14 cellular contexts compared by ENCODE assay signal in the genomic region with DNA sequence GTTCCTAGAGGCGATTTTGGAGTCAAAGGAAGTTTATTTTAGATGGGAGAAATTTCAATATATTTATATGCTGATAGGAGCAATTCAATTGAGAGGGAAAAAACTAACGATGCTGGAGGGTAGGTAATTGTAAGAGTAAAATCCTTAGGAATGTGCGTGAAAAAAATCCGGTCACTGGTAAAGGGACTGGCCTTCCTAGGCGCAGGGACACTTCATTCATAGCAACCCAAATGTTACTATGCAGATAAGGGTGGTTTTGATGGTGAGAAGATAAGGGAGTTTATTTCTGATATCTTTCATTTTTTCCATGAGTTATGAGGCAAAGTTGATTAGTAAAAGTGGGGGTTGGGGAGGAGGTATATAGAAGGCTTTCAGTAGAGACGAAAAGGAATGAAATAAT. TPM values are rescaled to one million over a fixed set of nuclear protein-coding genes. Genes with fewer than 3 reads are reported as not detected.
DNase-seq lines count a peak whose midpoint lies in the region; ATAC-seq and TF ChIP-seq lines count a peak whose summit lies in the region.
"Had no signal": no experiment of that assay in that cellular context is flagged by ENCODE, and none has a peak within 500 bp of the region (broad histone marks: within the 10 kb centered on the region; RNA-seq: fewer than 3 reads in every experiment).

No MANE protein-coding gene starts in this region.

- H3K79me2 ChIP-seq in OCI-LY7 (ENCODE audit: insufficient read depth, low read depth, low read length) = peaks cover 36% of the 10 kb centered on the region

- H3K27ac ChIP-seq in OCI-LY7 (ENCODE audit: low read depth, low read length, poor library complexity, severe bottlenecking) = peak overlapping the region; percentile 72

- no peak overlapping the region for H3K27ac Mint-ChIP-seq in activated naive CD4-positive, alpha-beta T cell treated with anti-CD3 and anti-CD28 coated beads for 36 hours
- H3K27ac Mint-ChIP-seq in glutamatergic neuron (ENCODE audit: unreplicated experiment) (no peak overlapping the region), progenitor cell of endocrine pancreas (no peak overlapping the region)

- no TSS peak for BruUV-seq in OCI-LY7 (replicated peaks; lab: Mats Ljungman, UMichigan)

- H3K36me3 ChIP-seq in OCI-LY7 (ENCODE audit: insufficient read depth, low read length) = no peaks in the 10 kb centered on the region
- H3K36me3 ChIP-seq: gastrocnemius medialis had no signal

- H3K9me3 ChIP-seq in OCI-LY7 (ENCODE audit: low read length) = no peaks in the 10 kb centered on the region
- H3K9me3 ChIP-seq: gastrocnemius medialis had no signal

- H4K20me1 ChIP-seq in OCI-LY7 (ENCODE audit: insufficient read depth, low read length) = peaks cover 18% of the 10 kb centered on the region

- H3K9me3 Mint-ChIP-seq in activated naive CD4-positive, alpha-beta T cell treated with anti-CD3 and anti-CD28 coated beads for 36 hours = no peaks in the 10 kb centered on the region
- H3K9me3 Mint-ChIP-seq in glutamatergic neuron (ENCODE audit: unreplicated experiment) (no peaks in the 10 kb centered on the region), progenitor cell of endocrine pancreas (ENCODE audit: low read depth) (no peaks in the 10 kb centered on the region)

- POLR2A ChIA-PET in OCI-LY7 (lab: Charles Lee) = interaction anchor here (1.5 kb wide), 1 partner anchor 25 kb away, joined by 3 read pairs; no protein-coding TSS in a partner anchor

- H2AFZ ChIP-seq in OCI-LY7 (ENCODE audit: low read length) = peak overlapping the region; percentile 89; the same call in 1 of the 2 replicates

- DNase-seq in activated naive CD4-positive, alpha-beta T cell treated with anti-CD3 and anti-CD28 coated beads for 36 hours = no peak
- no peak for DNase-seq in activated naive CD4-positive, alpha-beta T cell treated with anti-CD3 and anti-CD28 coated beads, Interleukin-2, amount 50 U/mL, for 16 hours
- no peak for DNase-seq in OCI-LY7 (ENCODE audit: low spot score)
- no peak for DNase-seq in glutamatergic neuron
- DNase-seq in progenitor cell of endocrine pancreas (ENCODE audit: low spot score, unreplicated experiment) = no peak
- DNase-seq in NCI-H128 (lab: John Stamatoyannopoulos, UW; ENCODE audit: unreplicated experiment) = no peak
- no peak for DNase-seq in T-helper 9 cell
- DNase-seq: activated CD4-positive, alpha-beta T cell treated with anti-CD3 and anti-CD28 coated beads for 1 hour; cortex of kidney; gastrocnemius medialis; KBM-7; Right ventricle myocardium superior had no signal

- H3K36me3 Mint-ChIP-seq in activated naive CD4-positive, alpha-beta T cell treated with anti-CD3 and anti-CD28 coated beads for 36 hours (ENCODE audit: low read depth) = peaks cover 3% of the 10 kb centered on the region
- H3K36me3 Mint-ChIP-seq in glutamatergic neuron (ENCODE audit: unreplicated experiment) = no peaks in the 10 kb centered on the region
- H3K36me3 Mint-ChIP-seq in progenitor cell of endocrine pancreas (ENCODE audit: insufficient read depth) = no peaks in the 10 kb centered on the region

- H3K9me2 ChIP-seq in OCI-LY7 (ENCODE audit: insufficient read depth, low read length) = no peaks in the 10 kb centered on the region

- peak overlapping the region; percentile 67 for H3K4me2 ChIP-seq in OCI-LY7 (ENCODE audit: low read length)

- peaks cover 41% of the 10 kb centered on the region for H3K4me1 ChIP-seq in OCI-LY7 (ENCODE audit: insufficient read depth, low read length, poor library complexity, severe bottlenecking)

- no peak for TF ChIP-seq CTCF in OCI-LY7 (conservative IDR thresholded peaks at IDR 0.05; ENCODE audit: low read length)
- no peak for TF ChIP-seq CTCF in glutamatergic neuron (IDR thresholded peaks at IDR 0.05; ENCODE audit: partially characterized antibody, unreplicated experiment)
- no peak for TF ChIP-seq CTCF in progenitor cell of endocrine pancreas (IDR thresholded peaks at IDR 0.05; ENCODE audit: unreplicated experiment)

- H3K4me3 ChIP-seq in OCI-LY7 (ENCODE audit: low read depth, low read length, poor library complexity, severe bottlenecking) = peak overlapping the region; percentile 88
- H3K4me3 ChIP-seq: lung had no signal

- H3K27me3 Mint-ChIP-seq in activated naive CD4-positive, alpha-beta T cell treated with anti-CD3 and anti-CD28 coated beads for 36 hours (ENCODE audit: low read depth) = peaks cover 11% of the 10 kb centered on the region
- H3K27me3 Mint-ChIP-seq in glutamatergic neuron (ENCODE audit: unreplicated experiment) (no peaks in the 10 kb centered on the region), progenitor cell of endocrine pancreas (no peaks in the 10 kb centered on the region)

- ATAC-seq in GM18909 (IDR thresholded peaks at IDR 0.05; ENCODE audit: poor library complexity, unreplicated experiment) = no peak

- peaks cover 30% of the 10 kb centered on the region for H3K4me1 Mint-ChIP-seq in activated naive CD4-positive, alpha-beta T cell treated with anti-CD3 and anti-CD28 coated beads for 36 hours (ENCODE audit: low read depth)
- H3K4me1 Mint-ChIP-seq in glutamatergic neuron (ENCODE audit: low read depth, unreplicated experiment) (peaks cover 16% of the 10 kb centered on the region), progenitor cell of endocrine pancreas (ENCODE audit: low read depth) (peaks cover 27% of the 10 kb centered on the region)

- CTCF ChIA-PET in activated naive CD4-positive, alpha-beta T cell treated with anti-CD3 and anti-CD28 coated beads for 36 hours (lab: Charles Lee) = no interaction called here
- CTCF ChIA-PET in OCI-LY7 (lab: Charles Lee; ENCODE audit: unreplicated experiment) = interaction anchor here (1.6 kb wide), 1 partner anchor 190 kb away, joined by 5 read pairs; no protein-coding TSS in a partner anchor

- peak overlapping the region; percentile 18 for H3K4me3 Mint-ChIP-seq in activated naive CD4-positive, alpha-beta T cell treated with anti-CD3 and anti-CD28 coated beads for 36 hours
- H3K4me3 Mint-ChIP-seq in glutamatergic neuron (ENCODE audit: unreplicated experiment) (peak overlapping the region; percentile 83), progenitor cell of endocrine pancreas (ENCODE audit: low read depth) (peak overlapping the region; percentile 4)

- intact Hi-C loops in activated naive CD4-positive, alpha-beta T cell treated with anti-CD3 and anti-CD28 coated beads for 36 hours (cut with micrococcal nuclease) = loop anchor here (5.0 to 10.0 kb wide), 6 partner anchors 168 to 798 kb away; a partner anchor contains a TSS
- intact Hi-C loops in OCI-LY7 (cut with micrococcal nuclease; ENCODE audit: unreplicated experiment) = loop anchor here (10.0 kb wide), 1 partner anchor 268 kb away; no protein-coding TSS in a partner anchor

RNA-seq across cellular contexts. Expression of a gene that starts 1.1 kb away (rescaled TPM):
- total RNA-seq in activated naive CD4-positive, alpha-beta T cell treated with anti-CD3 and anti-CD28 coated beads for 36 hours = 10 to 100 TPM; 29.8 to 33.4 TPM
- total RNA-seq in OCI-LY7 (2014; rRNA removed; shearing (Covaris generic)) = 36.2 and 44.1 TPM in 2 replicates
- total RNA-seq in OCI-LY7 (2022) (59.0 and 72.8 TPM in 2 replicates), glutamatergic neuron (ENCODE audit: unreplicated experiment) (64.9 TPM), progenitor cell of endocrine pancreas (71.4 and 71.6 TPM in 2 replicates)

Comparison
In these comparisons a context has a peak if more than half of its experiments do, and no peak if none do; other contexts are left out.
1. H3K4me3 Mint-ChIP-seq: peak in every context shown above with its lines; median percentile 83 in glutamatergic neuron; 18 in activated naive CD4-positive, alpha-beta T cell treated with anti-CD3 and anti-CD28 coated beads for 36 hours; 4 in progenitor cell of endocrine pancreas.